Comparison of ENCODE assay signal across 15 cellular contexts in genomic region chr11:76657139-76657823, GRCh38. TPM values are rescaled to one million over a fixed set of nuclear protein-coding genes. Genes with fewer than 3 reads are reported as not detected.
A peak's percentile ranks its signal among the peaks of the same experiment; 100 is the strongest.
DNase-seq lines count a peak whose midpoint lies in the region; FAIRE-seq and TF ChIP-seq lines count a peak whose summit lies in the region.
"Had no signal": no experiment of that assay in that cellular context is flagged by ENCODE, and none has a peak within 500 bp of the region (broad histone marks: within the 10 kb centered on the region; RNA-seq: fewer than 3 reads in every experiment).

No MANE protein-coding gene starts in this region.

- peak overlapping the region; percentile 21; the same call in 1 of the 2 replicates for H3K9ac ChIP-seq in Karpas-422 (ENCODE audit: low read length)
- no peak overlapping the region for H3K9ac ChIP-seq in endodermal cell (ENCODE audit: extremely low read depth, low read length, poor library complexity, severe bottlenecking)
- H3K9ac ChIP-seq: parathyroid adenoma had no signal

- H3K27me3 ChIP-seq in Karpas-422 (ENCODE audit: low read length) = no peaks in the 10 kb centered on the region
- no peaks in the 10 kb centered on the region for H3K27me3 ChIP-seq in endodermal cell (ENCODE audit: control insufficient read depth, insufficient read depth, low read length, poor library complexity, severe bottlenecking)
- no peaks in the 10 kb centered on the region for H3K27me3 ChIP-seq in tibial nerve

- no peak overlapping the region for H3K4me3 Mint-ChIP-seq in endodermal cell
- H3K4me3 Mint-ChIP-seq in nephron = peak overlapping the region in 1 of 3 experiments; percentile 4
- H3K4me3 Mint-ChIP-seq: activated T-cell treated with anti-CD3 and anti-CD28 coated beads, Interleukin-2, amount 50 U/mL, for 72 hours; CD4-positive, alpha-beta T cell had no signal

- no peak for TF ChIP-seq CTCF in endodermal cell (conservative IDR thresholded peaks at IDR 0.05)
- TF ChIP-seq CTCF in nephron (IDR thresholded peaks at IDR 0.05; ENCODE audit: unreplicated experiment in 3 of 3) = no peak
- TF ChIP-seq CTCF in tibial nerve (IDR thresholded peaks at IDR 0.05) = no peak

- H3K27me3 Mint-ChIP-seq in endodermal cell (ENCODE audit: insufficient read depth) (peaks cover 7% of the 10 kb centered on the region), nephron (ENCODE audit: low read depth) (peaks cover 7% of the 10 kb centered on the region)

- no peaks in the 10 kb centered on the region for H3K9me2 ChIP-seq in Karpas-422 (replicated peaks; ENCODE audit: insufficient read depth, low read length)

- no peak for TF ChIP-seq POLR2A in tibial nerve (IDR thresholded peaks at IDR 0.05)
- no peak for TF ChIP-seq POLR2A in GM12892 (IDR thresholded peaks at IDR 0.05; ENCODE audit: low read depth, low read length)

- no peaks in the 10 kb centered on the region for H3K36me3 Mint-ChIP-seq in endodermal cell (ENCODE audit: low read depth)
- no peaks in the 10 kb centered on the region for H3K36me3 Mint-ChIP-seq in nephron (ENCODE audit: low read depth)

- H3K4me2 ChIP-seq in Karpas-422 (ENCODE audit: low read depth, low read length, poor library complexity, severe bottlenecking) = no peak overlapping the region

- FAIRE-seq in GM12892 (lab: Jason Lieb, UNC) = no peak

- H3K9me3 ChIP-seq in Karpas-422 (ENCODE audit: low read length) (no peaks in the 10 kb centered on the region), endodermal cell (ENCODE audit: control insufficient read depth, low read length) (no peaks in the 10 kb centered on the region), tibial nerve (no peaks in the 10 kb centered on the region)

- H3K4me3 ChIP-seq in Karpas-422 (ENCODE audit: low read length) = no peak overlapping the region
- no peak overlapping the region for H3K4me3 ChIP-seq in endodermal cell (ENCODE audit: low read length)
- no peak overlapping the region for H3K4me3 ChIP-seq in tibial nerve

- H3K9me3 Mint-ChIP-seq in endodermal cell (no peaks in the 10 kb centered on the region), nephron (no peaks in the 10 kb centered on the region)
- H3K9me3 Mint-ChIP-seq: activated T-cell treated with anti-CD3 and anti-CD28 coated beads, Interleukin-2, amount 50 U/mL, for 72 hours; CD4-positive, alpha-beta T cell had no signal

- H3K27ac ChIP-seq in Karpas-422 (ENCODE audit: low read length) = no peak overlapping the region
- H3K27ac ChIP-seq in endodermal cell (ENCODE audit: low read depth, low read length) = no peak overlapping the region
- H3K27ac ChIP-seq in tibial nerve = peak overlapping the region in 3 of 4 donors; percentile 15 to 50 (median 26)
- H3K27ac ChIP-seq: parathyroid adenoma had no signal

- peak in 1 of 2 donors; percentile 10 for TF ChIP-seq EP300 in tibial nerve (IDR thresholded peaks at IDR 0.05)

- no peak overlapping the region for H2AFZ ChIP-seq in Karpas-422 (ENCODE audit: low read length)
- H2AFZ ChIP-seq: parathyroid adenoma had no signal

- H3K4me1 ChIP-seq in Karpas-422 (ENCODE audit: low read length) (peaks cover 18% of the 10 kb centered on the region), endodermal cell (ENCODE audit: control insufficient read depth, insufficient read depth, low read length) (peaks cover 10% of the 10 kb centered on the region), tibial nerve (peaks cover 0 to 81% (median 14%) of the 10 kb centered on the region in 4 donors)
- H3K4me1 ChIP-seq: parathyroid adenoma had no signal

- H4K20me1 ChIP-seq in Karpas-422 (ENCODE audit: insufficient read depth, low read depth, low read length) = no peaks in the 10 kb centered on the region

- H3K27ac Mint-ChIP-seq in endodermal cell (no peak overlapping the region), nephron (peak overlapping the region; percentile 79 to 95 (median 94))
- H3K27ac Mint-ChIP-seq: activated T-cell treated with anti-CD3 and anti-CD28 coated beads, Interleukin-2, amount 50 U/mL, for 72 hours; CD4-positive, alpha-beta T cell had no signal

- WGBS in endodermal cell (ENCODE audit: insufficient coverage in 1 of 2, insufficient read length in 1 of 2), 2 experiments = 86 to 88% methylated on average over 10 to 14 of the region's 14 CpGs
- WGBS in tibial nerve, 2 donors = 63 to 74% methylated on average over 14 of the region's 14 CpGs

- H3K36me3 ChIP-seq in Karpas-422 (ENCODE audit: insufficient read depth, low read length) = no peaks in the 10 kb centered on the region; the same call in 1 of the 2 replicates
- H3K36me3 ChIP-seq in endodermal cell (ENCODE audit: control insufficient read depth, insufficient read depth, low read length) = no peaks in the 10 kb centered on the region
- peaks cover 0 to 19% (median 0%) of the 10 kb centered on the region in 3 donors for H3K36me3 ChIP-seq in tibial nerve

- no peak for DNase-seq in Karpas-422
- DNase-seq in endodermal cell = peak; percentile 47
- DNase-seq in tibial nerve (ENCODE audit: low spot score in 2 of 2) = no peak
- DNase-seq in GM12892 (ENCODE audit: insufficient read length) = no peak
- no peak for DNase-seq in ecto neural progenitor cell (ENCODE audit: low spot score)
- DNase-seq in NCI-H1694 treated with DMSO at 0.1 percent for 48 hours (lab: John Stamatoyannopoulos, UW) = no peak
- DNase-seq: activated T-cell treated with anti-CD3 and anti-CD28 coated beads, Interleukin-2, amount 50 U/mL, for 72 hours; KG1; NCI-H146; stimulated activated CD4-positive, alpha-beta T cell treated with anti-CD3 and anti-CD28 coated beads, Interleukin-15, amount 100 ng/mL, for 24 hours; T-helper 1 cell had no signal

- H3K4me1 Mint-ChIP-seq in endodermal cell (peaks cover 22% of the 10 kb centered on the region), nephron (peaks cover 62% of the 10 kb centered on the region)

- H3K79me2 ChIP-seq in Karpas-422 (ENCODE audit: low read length) = no peaks in the 10 kb centered on the region
- H3K79me2 ChIP-seq: parathyroid adenoma had no signal

RNA-seq across cellular contexts. Expression of gene LRRC32, which starts 13.3 kb away (rescaled TPM):
- total RNA-seq in Karpas-422 (2014; rRNA removed; shearing (Covaris generic); ENCODE audit: low replicate concordance) = 43.5 and 58.4 TPM in 2 replicates
- total RNA-seq in endodermal cell (1 to 10 TPM; 1.3 to 1.6 TPM), tibial nerve (100 to 1,000 TPM in 1 of 4 donors, 10 to 100 TPM in 3; 45.0 to 117 (median 73.4) TPM)
- 2.0 TPM for polyA plus RNA-seq in endodermal cell (2013, experiment 1 of 2)
- polyA plus RNA-seq in endodermal cell (2013, experiment 2 of 2) = 2.2 TPM
- 5.1 TPM for polyA plus RNA-seq in GM12892 (2012; ENCODE audit: missing spikeins)
- total RNA-seq: G401 had no signal

Comparison
In these comparisons a context has a peak if more than half of its experiments do, and no peak if none do; other contexts are left out.
1. H3K27ac ChIP-seq: peak in tibial nerve (3 of 4); none in Karpas-422 (single experiment) and endodermal cell (single experiment).
2. RNA of gene LRRC32, which starts 13.3 kb away (total RNA-seq): 45.0 to 117 TPM in tibial nerve and 43.5 to 58.4 TPM in Karpas-422; 1.3 to 1.6 TPM in endodermal cell; every median in the first group is over 10 times any median in the second.